ENCODE assay signal across 15 cellular contexts in genomic region chr1:15188145-15188544, GRCh38. TPM values are rescaled to one million over a fixed set of nuclear protein-coding genes. Genes with fewer than 3 reads are reported as not detected.
DNase-seq lines count a peak whose midpoint lies in the region; ATAC-seq and TF ChIP-seq lines count a peak whose summit lies in the region.
"Had no signal": no experiment of that assay in that cellular context is flagged by ENCODE, and none has a peak within 500 bp of the region (broad histone marks: within the 10 kb centered on the region; RNA-seq: fewer than 3 reads in every experiment).

No MANE protein-coding gene starts in this region.

- H3K9me3 Mint-ChIP-seq in Caco-2 (ENCODE audit: unreplicated experiment) (no peaks in the 10 kb centered on the region), endothelial cell (ENCODE audit: unreplicated experiment) (no peaks in the 10 kb centered on the region), nephron progenitor cell (no peaks in the 10 kb centered on the region)
- no peaks in the 10 kb centered on the region for H3K9me3 Mint-ChIP-seq in effector memory CD8-positive, alpha-beta T cell
- H3K9me3 Mint-ChIP-seq: T-helper 1 cell treated with Interleukin-12 subunit alpha and Interleukin-12 subunit beta and Interleukin-4 antibody, amounts not matched to agents 30 μg/mL and 1 μg/mL, for 36 hours had no signal

- DNase-seq in Caco-2 (no peak), NAMALWA (ENCODE audit: low spot score) (peak; percentile 13), endothelial cell (ENCODE audit: low spot score) (no peak), nephron progenitor cell (peak; percentile 25), LoVo (ENCODE audit: low spot score) (no peak), NCI-H345 (lab: John Stamatoyannopoulos, UW) (no peak)
- no peak for DNase-seq in effector memory CD8-positive, alpha-beta T cell
- DNase-seq: activated CD4-positive, alpha-beta T cell treated with anti-CD3 and anti-CD28 coated beads for 4 hours; activated T-cell treated with anti-CD3 and anti-CD28 coated beads, Interleukin-2, amount 50 U/mL, for 1 hour; NCI-H2171 treated with DMSO at 0.1 percent for 48 hours; PC-9 had no signal

- H3K4me1 Mint-ChIP-seq in Caco-2 (ENCODE audit: low read depth, unreplicated experiment) (peaks cover 33% of the 10 kb centered on the region), endothelial cell (ENCODE audit: unreplicated experiment) (peaks cover 51% of the 10 kb centered on the region), nephron progenitor cell (peaks cover 61% of the 10 kb centered on the region)
- no peaks in the 10 kb centered on the region for H3K4me1 Mint-ChIP-seq in effector memory CD8-positive, alpha-beta T cell (ENCODE audit: low read depth in 2 of 2)

- no peak for ATAC-seq in effector memory CD8-positive, alpha-beta T cell (replicated peaks)
- ATAC-seq in GM21367 (IDR thresholded peaks at IDR 0.05; ENCODE audit: unreplicated experiment): no peak

- no peaks in the 10 kb centered on the region for H3K27me3 Mint-ChIP-seq in Caco-2 (ENCODE audit: insufficient read depth, unreplicated experiment)
- H3K27me3 Mint-ChIP-seq in endothelial cell (ENCODE audit: unreplicated experiment): peaks cover 6% of the 10 kb centered on the region
- peaks cover 9% of the 10 kb centered on the region for H3K27me3 Mint-ChIP-seq in nephron progenitor cell (ENCODE audit: low read depth, poor library complexity)
- peaks cover 32 to 66% of the 10 kb centered on the region in 2 donors for H3K27me3 Mint-ChIP-seq in effector memory CD8-positive, alpha-beta T cell

- BruUV-seq in Caco-2 (replicated peaks; lab: Mats Ljungman, UMichigan): no TSS peak

- H3K4me3 Mint-ChIP-seq in Caco-2 (ENCODE audit: unreplicated experiment): no peak overlapping the region
- no peak overlapping the region for H3K4me3 Mint-ChIP-seq in endothelial cell (ENCODE audit: unreplicated experiment)
- H3K4me3 Mint-ChIP-seq in nephron progenitor cell: no peak overlapping the region
- no peak overlapping the region for H3K4me3 Mint-ChIP-seq in effector memory CD8-positive, alpha-beta T cell
- H3K4me3 Mint-ChIP-seq: T-helper 1 cell treated with Interleukin-12 subunit alpha and Interleukin-12 subunit beta and Interleukin-4 antibody, amounts not matched to agents 30 μg/mL and 1 μg/mL, for 36 hours had no signal

- no peaks in the 10 kb centered on the region; the same call in 1 of the 2 replicates for H3K36me3 ChIP-seq in Caco-2 (ENCODE audit: control insufficient read depth, insufficient read depth, low read length)
- H3K36me3 ChIP-seq: BE2C had no signal

- peak overlapping the region; percentile 75 for H3K27ac Mint-ChIP-seq in Caco-2 (ENCODE audit: unreplicated experiment)
- peak overlapping the region; percentile 86 for H3K27ac Mint-ChIP-seq in endothelial cell (ENCODE audit: unreplicated experiment)
- H3K27ac Mint-ChIP-seq in nephron progenitor cell: no peak overlapping the region
- H3K27ac Mint-ChIP-seq in effector memory CD8-positive, alpha-beta T cell: no peak overlapping the region
- H3K27ac Mint-ChIP-seq: T-helper 1 cell treated with Interleukin-12 subunit alpha and Interleukin-12 subunit beta and Interleukin-4 antibody, amounts not matched to agents 30 μg/mL and 1 μg/mL, for 36 hours had no signal

- TF ChIP-seq CTCF in Caco-2 (IDR thresholded peaks at IDR 0.05; ENCODE audit: insufficient read depth in 1 of 2, low read depth in 1 of 2, low read length in 1 of 2, severe bottlenecking in 1 of 2, unreplicated experiment in 1 of 2) (no peak), endothelial cell (IDR thresholded peaks at IDR 0.05; ENCODE audit: unreplicated experiment) (no peak), nephron progenitor cell (IDR thresholded peaks at IDR 0.05) (no peak)

- H3K4me1 ChIP-seq in Caco-2: peaks cover 78% of the 10 kb centered on the region

- POLR2A ChIA-PET in Caco-2 (lab: Charles Lee): interaction anchor here (0.6 kb wide), 1 partner anchor 11 kb away, joined by 4 read pairs; no protein-coding TSS in a partner anchor

- intact Hi-C loops in Caco-2 (cut with micrococcal nuclease; ENCODE audit: unreplicated experiment): no loop called here

- no peaks in the 10 kb centered on the region for H3K27me3 ChIP-seq in Caco-2 (replicated peaks; ENCODE audit: control insufficient read depth, insufficient read depth, low read length)
- H3K27me3 ChIP-seq: BE2C had no signal

- CTCF ChIA-PET in Caco-2 (lab: Charles Lee): interaction anchor here (1.5 to 4.3 kb wide), 2 partner anchors 35 to 59 kb away, joined by 5 to 24 read pairs; partner anchors contain the start of gene TMEM51

- no peaks in the 10 kb centered on the region for H3K9me3 ChIP-seq in Caco-2
- H3K9me3 ChIP-seq: BE2C had no signal

- H3K4me3 ChIP-seq in Caco-2 (ENCODE audit: low read depth, low read length): no peak overlapping the region
- H3K4me3 ChIP-seq: PC-9 had no signal

- H3K36me3 Mint-ChIP-seq in Caco-2 (ENCODE audit: insufficient read depth, unreplicated experiment) (peaks cover 22% of the 10 kb centered on the region), endothelial cell (ENCODE audit: low read depth, unreplicated experiment) (no peaks in the 10 kb centered on the region), nephron progenitor cell (ENCODE audit: low read depth) (no peaks in the 10 kb centered on the region)
- H3K36me3 Mint-ChIP-seq in effector memory CD8-positive, alpha-beta T cell (ENCODE audit: insufficient read depth): no peaks in the 10 kb centered on the region

RNA-seq across cellular contexts. Expression of gene TMEM51, which starts 34.6 kb away (rescaled TPM):
- total RNA-seq in Caco-2 (2022) (24.7 and 25.0 TPM in 2 replicates), endothelial cell (ENCODE audit: unreplicated experiment) (23.5 TPM)

RNA-seq across cellular contexts. Expression of gene FHAD1, which starts 58.9 kb away (rescaled TPM):
- total RNA-seq in Caco-2 (2022): 0.18 TPM in 1 of 2 replicates, not detected in the other
- 2.1 TPM for total RNA-seq in endothelial cell (ENCODE audit: unreplicated experiment)
- total RNA-seq: MCF 10A had no signal

Comparison
In these comparisons a context has a peak if more than half of its experiments do, and no peak if none do; other contexts are left out.
1. DNase-seq: peak in NAMALWA (single experiment) and nephron progenitor cell (single experiment); none in Caco-2 (0 of 2), endothelial cell (single experiment), effector memory CD8-positive, alpha-beta T cell (0 of 3), LoVo (single experiment) and NCI-H345 (single experiment).
2. H3K27ac Mint-ChIP-seq: peak in Caco-2 (single experiment) and endothelial cell (single experiment); none in nephron progenitor cell (single experiment) and effector memory CD8-positive, alpha-beta T cell (0 of 2).